Comparison of ENCODE assay signal across 16 cellular contexts in the genomic region with DNA sequence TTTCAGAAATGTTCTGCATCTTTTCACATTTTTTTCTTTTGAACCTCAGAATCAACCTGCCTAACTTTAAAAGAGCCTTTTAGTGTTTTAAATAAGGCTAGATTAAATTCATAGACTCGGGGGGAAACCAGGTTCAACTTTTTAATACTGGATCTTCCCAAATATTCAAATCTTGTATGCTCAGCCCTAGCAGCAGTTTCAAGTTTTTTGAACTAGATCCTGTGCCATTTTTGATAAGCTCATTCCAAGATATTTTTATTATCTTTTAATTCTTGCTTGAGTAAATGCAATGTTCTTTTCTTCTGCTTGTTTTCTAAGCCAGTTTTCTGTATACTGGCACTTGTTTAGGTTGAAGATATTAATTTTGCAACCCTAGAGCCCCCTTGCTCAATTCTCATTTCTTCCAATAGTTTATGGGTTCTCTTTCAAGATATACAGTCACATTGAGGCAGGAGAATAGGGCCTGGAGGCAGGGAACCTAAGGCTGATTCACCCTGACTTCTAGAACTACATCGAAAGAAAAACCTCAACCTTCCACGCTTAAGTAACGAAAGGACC. TPM values are rescaled to one million over a fixed set of nuclear protein-coding genes. Genes with fewer than 3 reads are reported as not detected.
"Had no signal": no experiment of that assay in that cellular context is flagged by ENCODE, and none has a peak within 500 bp of the region (broad histone marks: within the 10 kb centered on the region; RNA-seq: fewer than 3 reads in every experiment).

No MANE protein-coding gene starts in this region.

- ATAC-seq: activated CD8-positive, alpha-beta T cell treated with anti-CD3 and anti-CD28 coated beads, Interleukin-2, amount 10 ng/mL, durations not matched to agents 7 days and 5 days; stimulated activated effector memory CD8-positive, alpha-beta T cell treated with anti-CD3 and anti-CD28 coated beads, Interleukin-12 subunit alpha, Interleukin-12 subunit beta, amount 100 ng/mL, for 72 hours had no signal

- H3K9me3 ChIP-seq: pancreas, thyroid gland had no signal

- DNase-seq: activated B cell treated with CpG ODN at 0.5 μM for 24 hours; activated CD4-positive, alpha-beta T cell treated with anti-CD3 and anti-CD28 coated beads for 48 hours; activated CD8-positive, alpha-beta memory T cell treated with anti-CD3 and anti-CD28 coated beads, Interleukin-2, amount 50 U/mL, for 4 hours; activated CD8-positive, alpha-beta T cell treated with anti-CD3 and anti-CD28 coated beads, Interleukin-2, amount 10 ng/mL, durations not matched to agents 7 days and 5 days; activated gamma-delta T cell treated with Interleukin-2 at 50 U/mL for 16 hours; activated naive CD8-positive, alpha-beta T cell treated with anti-CD3 and anti-CD28 coated beads for 36 hours; activated T-cell treated with anti-CD3 and anti-CD28 coated beads, Interleukin-2, amount 50 U/mL, for 48 hours; hippocampal formation; pancreas; stimulated activated CD4-positive, alpha-beta T cell treated with anti-CD3 and anti-CD28 coated beads, Interleukin-12 subunit alpha, Interleukin-12 subunit beta, amount 100 ng/mL, for 4 hours; thyroid gland had no signal

- H3K4me3 Mint-ChIP-seq: activated B cell treated with CpG ODN at 0.5 μM for 24 hours; activated CD8-positive, alpha-beta T cell treated with anti-CD3 and anti-CD28 coated beads, Interleukin-2, amount 10 ng/mL, durations not matched to agents 7 days and 5 days; activated naive CD8-positive, alpha-beta T cell treated with anti-CD3 and anti-CD28 coated beads for 36 hours; neural crest cell; stimulated activated effector memory CD8-positive, alpha-beta T cell treated with anti-CD3 and anti-CD28 coated beads, Interleukin-12 subunit alpha, Interleukin-12 subunit beta, amount 100 ng/mL, for 72 hours had no signal

- H3K4me1 Mint-ChIP-seq: activated B cell treated with CpG ODN at 0.5 μM for 24 hours; activated naive CD8-positive, alpha-beta T cell treated with anti-CD3 and anti-CD28 coated beads for 36 hours; neural crest cell had no signal

- H3K27me3 ChIP-seq: pancreas, thyroid gland had no signal

- H3K36me3 ChIP-seq: pancreas, thyroid gland had no signal

- H3K9me3 Mint-ChIP-seq: activated B cell treated with CpG ODN at 0.5 μM for 24 hours; activated naive CD8-positive, alpha-beta T cell treated with anti-CD3 and anti-CD28 coated beads for 36 hours; neural crest cell; stimulated activated effector memory CD8-positive, alpha-beta T cell treated with anti-CD3 and anti-CD28 coated beads, Interleukin-12 subunit alpha, Interleukin-12 subunit beta, amount 100 ng/mL, for 72 hours had no signal

- H3K27ac ChIP-seq: pancreas had no signal

- H3K4me3 ChIP-seq: pancreas, thyroid gland had no signal

- H3K36me3 Mint-ChIP-seq: activated naive CD8-positive, alpha-beta T cell treated with anti-CD3 and anti-CD28 coated beads for 36 hours; stimulated activated effector memory CD8-positive, alpha-beta T cell treated with anti-CD3 and anti-CD28 coated beads, Interleukin-12 subunit alpha, Interleukin-12 subunit beta, amount 100 ng/mL, for 72 hours had no signal

- H3K27me3 Mint-ChIP-seq: activated naive CD8-positive, alpha-beta T cell treated with anti-CD3 and anti-CD28 coated beads for 36 hours had no signal

- H3K27ac Mint-ChIP-seq: activated B cell treated with CpG ODN at 0.5 μM for 24 hours; activated CD8-positive, alpha-beta T cell treated with anti-CD3 and anti-CD28 coated beads, Interleukin-2, amount 10 ng/mL, durations not matched to agents 7 days and 5 days; activated naive CD8-positive, alpha-beta T cell treated with anti-CD3 and anti-CD28 coated beads for 36 hours; stimulated activated effector memory CD8-positive, alpha-beta T cell treated with anti-CD3 and anti-CD28 coated beads, Interleukin-12 subunit alpha, Interleukin-12 subunit beta, amount 100 ng/mL, for 72 hours had no signal

RNA-seq across cellular contexts. Expression of a gene that starts 13.1 kb away (rescaled TPM):
- total RNA-seq: activated B cell treated with CpG ODN at 0.5 μM for 24 hours; activated naive CD8-positive, alpha-beta T cell treated with anti-CD3 and anti-CD28 coated beads for 36 hours; lower leg skin; T-helper 2 cell treated with Interferon-gamma antibody and Interleukin-4, amounts not matched to agents 100 ng/mL and 5 ng/mL, for 36 hours had no signal
- polyA plus RNA-seq: esophagus had no signal

RNA-seq across cellular contexts. Expression of a gene that starts 28.5 kb away (rescaled TPM):
- total RNA-seq: activated B cell treated with CpG ODN at 0.5 μM for 24 hours; activated CD8-positive, alpha-beta T cell treated with anti-CD3 and anti-CD28 coated beads, Interleukin-2, amount 10 ng/mL, durations not matched to agents 7 days and 5 days; T-helper 2 cell treated with Interferon-gamma antibody and Interleukin-4, amounts not matched to agents 100 ng/mL and 5 ng/mL, for 36 hours had no signal

RNA-seq across cellular contexts. Expression of a gene that starts 29.5 kb away (rescaled TPM):
- total RNA-seq: activated B cell treated with CpG ODN at 0.5 μM for 24 hours; activated CD8-positive, alpha-beta T cell treated with anti-CD3 and anti-CD28 coated beads, Interleukin-2, amount 10 ng/mL, durations not matched to agents 7 days and 5 days; T-helper 2 cell treated with Interferon-gamma antibody and Interleukin-4, amounts not matched to agents 100 ng/mL and 5 ng/mL, for 36 hours had no signal

RNA-seq across cellular contexts. Expression of a gene that starts 53.8 kb away (rescaled TPM):
- total RNA-seq: T-helper 2 cell treated with Interferon-gamma antibody and Interleukin-4, amounts not matched to agents 100 ng/mL and 5 ng/mL, for 36 hours had no signal
